ENCODE assay signal across 13 cellular contexts in the genomic region with DNA sequence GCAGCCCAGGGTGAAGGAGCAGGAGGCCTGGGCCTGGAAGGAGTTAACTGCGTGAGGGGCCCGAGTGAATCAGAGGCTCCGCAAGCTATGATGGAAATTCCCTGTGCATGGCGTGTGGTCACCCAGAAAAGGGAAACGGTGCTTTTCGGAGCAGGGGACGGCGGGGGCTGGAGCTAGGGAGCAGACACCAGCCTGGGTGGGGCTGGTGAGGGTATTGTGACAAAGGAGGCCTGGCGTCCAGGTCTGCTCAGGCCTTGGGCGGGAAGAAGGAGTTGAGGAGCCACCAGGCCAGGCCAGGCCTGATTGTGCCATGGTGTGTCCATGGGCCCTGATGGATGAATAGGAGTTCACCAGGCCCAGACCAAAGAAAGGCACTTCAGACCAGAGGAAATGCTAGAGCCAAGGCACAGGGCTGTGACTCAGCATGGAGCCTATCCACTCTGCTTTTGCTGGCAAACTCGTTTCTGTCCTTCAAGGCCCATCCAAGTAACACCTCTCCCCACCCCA. TPM values are rescaled to one million over a fixed set of nuclear protein-coding genes. Genes with fewer than 3 reads are reported as not detected.
DNase-seq lines count a peak whose midpoint lies in the region; TF ChIP-seq lines count a peak whose summit lies in the region.
"Had no signal": no experiment of that assay in that cellular context is flagged by ENCODE, and none has a peak within 500 bp of the region (broad histone marks: within the 10 kb centered on the region; RNA-seq: fewer than 3 reads in every experiment).

No MANE protein-coding gene starts in this region.

- H2BK12ac ChIP-seq in mesenchymal stem cell (ENCODE audit: low read length in 2 of 2) = no peak overlapping the region

- H3K27ac ChIP-seq in BLaER1 treated with 17β-estradiol and CSF1 and Interleukin-3, amounts not matched to agents 10 nM and 100 nM = peak overlapping the region; percentile 98 to 100 (median 100)
- H3K27ac ChIP-seq in cingulate gyrus (ENCODE audit: low read depth, low read length) (peak overlapping the region; percentile 25), mesenchymal stem cell (ENCODE audit: low read length, poor library complexity, severe bottlenecking) (no peak overlapping the region)
- H3K27ac ChIP-seq: RWPE1 had no signal

- H2BK15ac ChIP-seq in mesenchymal stem cell (ENCODE audit: low read depth, poor library complexity, severe bottlenecking) = no peak overlapping the region

- H2AFZ ChIP-seq in Loucy (ENCODE audit: low read length) = no peak overlapping the region
- no peak overlapping the region for H2AFZ ChIP-seq in mesenchymal stem cell (ENCODE audit: low read depth, low read length)

- no peak overlapping the region for H2BK5ac ChIP-seq in mesenchymal stem cell (ENCODE audit: low read depth, low read length, poor library complexity, severe bottlenecking)

- no peaks in the 10 kb centered on the region for H3K9me2 ChIP-seq in Loucy (replicated peaks; ENCODE audit: low read depth, low read length)

- no peak overlapping the region for H4K8ac ChIP-seq in mesenchymal stem cell (ENCODE audit: low read length)

- no peaks in the 10 kb centered on the region for H3K79me2 ChIP-seq in Loucy (ENCODE audit: insufficient read depth, low read length)

- H2AK5ac ChIP-seq in mesenchymal stem cell (ENCODE audit: low read length, severe bottlenecking) = no peak overlapping the region

- H3K79me1 ChIP-seq in mesenchymal stem cell (replicated peaks; ENCODE audit: low read length, poor library complexity, severe bottlenecking) = no peaks in the 10 kb centered on the region

- no peak overlapping the region; a peak in 1 of 20 replicates for H3K4me3 ChIP-seq in BLaER1 treated with 17β-estradiol and CSF1 and Interleukin-3, amounts not matched to agents 10 nM and 100 nM
- no peak overlapping the region for H3K4me3 ChIP-seq in Loucy (ENCODE audit: low read length, poor library complexity, severe bottlenecking)
- no peak overlapping the region for H3K4me3 ChIP-seq in mesenchymal stem cell (ENCODE audit: insufficient read depth in 1 of 2, low read depth in 1 of 2, low read length in 2 of 2)

- H3K9me3 ChIP-seq in BLaER1 treated with 17β-estradiol and CSF1 and Interleukin-3, amounts not matched to agents 10 nM and 100 nM (replicated peaks in 1 of 11) = no peaks in the 10 kb centered on the region
- H3K9me3 ChIP-seq in Loucy (ENCODE audit: insufficient read depth, low read depth, low read length) (no peaks in the 10 kb centered on the region), mesenchymal stem cell (ENCODE audit: control insufficient read depth, low read length) (no peaks in the 10 kb centered on the region)

- no peak overlapping the region for H3K14ac ChIP-seq in mesenchymal stem cell (ENCODE audit: low read length in 2 of 2)

- H2BK120ac ChIP-seq in mesenchymal stem cell (ENCODE audit: low read depth, low read length) = no peak overlapping the region

- no peaks in the 10 kb centered on the region for H4K20me1 ChIP-seq in BLaER1 treated with 17β-estradiol and CSF1 and Interleukin-3, amounts not matched to agents 10 nM and 100 nM
- H4K20me1 ChIP-seq in Loucy (ENCODE audit: insufficient read depth, low read length, poor library complexity, severe bottlenecking) = no peaks in the 10 kb centered on the region

- no peaks in the 10 kb centered on the region for H3K27me3 ChIP-seq in BLaER1 treated with 17β-estradiol and CSF1 and Interleukin-3, amounts not matched to agents 10 nM and 100 nM
- H3K27me3 ChIP-seq in Loucy (ENCODE audit: insufficient read depth, low read length, poor library complexity, severe bottlenecking) (no peaks in the 10 kb centered on the region), mesenchymal stem cell (ENCODE audit: control insufficient read depth in 1 of 2, insufficient read depth in 1 of 2, low read length in 2 of 2) (no peaks in the 10 kb centered on the region)

- H3K9ac ChIP-seq in BLaER1 treated with 17β-estradiol and CSF1 and Interleukin-3, amounts not matched to agents 10 nM and 100 nM = peak overlapping the region; percentile 97 to 100 (median 99); a peak in 21 of 22 replicates
- peak overlapping the region; percentile 84 for H3K9ac ChIP-seq in Loucy (ENCODE audit: low read depth, low read length, poor library complexity, severe bottlenecking)
- no peak overlapping the region for H3K9ac ChIP-seq in mesenchymal stem cell (ENCODE audit: low read length)

- peak overlapping the region; percentile 86 to 98 (median 95); a peak in 19 of 22 replicates for H3K4me2 ChIP-seq in BLaER1 treated with 17β-estradiol and CSF1 and Interleukin-3, amounts not matched to agents 10 nM and 100 nM
- H3K4me2 ChIP-seq in Loucy (ENCODE audit: low read depth, low read length, poor library complexity, severe bottlenecking) (no peak overlapping the region), mesenchymal stem cell (ENCODE audit: low read length, poor library complexity, severe bottlenecking) (no peak overlapping the region)

- no peak for TF ChIP-seq CTCF in Loucy (conservative IDR thresholded peaks at IDR 0.05; ENCODE audit: low read length)

- DNase-seq in mesenchymal stem cell (peak; percentile 18), germinal center (ENCODE audit: low spot score) (no peak), OCI-M2 (lab: John Stamatoyannopoulos, UW; ENCODE audit: unreplicated experiment) (no peak), NCI-H187 (lab: John Stamatoyannopoulos, UW) (no peak)
- no peak for DNase-seq in stimulated activated CD4-positive, alpha-beta T cell treated with anti-CD3 and anti-CD28 coated beads, Interleukin-1b, Interleukin-23, amount 100 ng/mL, for 48 hours
- DNase-seq: activated CD4-positive, alpha-beta T cell treated with anti-CD3 and anti-CD28 coated beads, Interleukin-2, amount 10 ng/mL, durations not matched to agents 7 days and 5 days; amniotic stem cell; NCI-H2107; occipital lobe had no signal

- H3K18ac ChIP-seq in mesenchymal stem cell (ENCODE audit: low read depth in 1 of 2, low read length in 2 of 2) = no peak overlapping the region

- no peak overlapping the region for H3K4ac ChIP-seq in mesenchymal stem cell (ENCODE audit: low read depth in 1 of 2, low read length in 2 of 2)

- H3K36me3 ChIP-seq in BLaER1 treated with 17β-estradiol and CSF1 and Interleukin-3, amounts not matched to agents 10 nM and 100 nM = peaks cover 0 to 16% (median 0%) of the 10 kb centered on the region in 11 experiments; a peak in 5 of 22 replicates
- H3K36me3 ChIP-seq in Loucy (ENCODE audit: insufficient read depth, low read length) (no peaks in the 10 kb centered on the region), mesenchymal stem cell (ENCODE audit: control insufficient read depth in 1 of 2, insufficient read depth in 2 of 2, low read depth in 1 of 2, low read length in 2 of 2) (no peaks in the 10 kb centered on the region)

- 85% methylated on average over 11 of the region's 11 CpGs for WGBS in mesenchymal stem cell

- peaks cover 62 to 97% (median 91%) of the 10 kb centered on the region in 10 experiments for H3K4me1 ChIP-seq in BLaER1 treated with 17β-estradiol and CSF1 and Interleukin-3, amounts not matched to agents 10 nM and 100 nM
- H3K4me1 ChIP-seq in Loucy (ENCODE audit: insufficient read depth, low read length, poor library complexity, severe bottlenecking) (peaks cover 68% of the 10 kb centered on the region), mesenchymal stem cell (ENCODE audit: control insufficient read depth, insufficient read depth, low read depth, low read length) (peaks cover 32% of the 10 kb centered on the region)

- no peak overlapping the region for H4K91ac ChIP-seq in mesenchymal stem cell (ENCODE audit: low read length)

- H3K23ac ChIP-seq in mesenchymal stem cell (ENCODE audit: low read length in 2 of 2) = no peak overlapping the region

- no peaks in the 10 kb centered on the region for H3F3A ChIP-seq in Loucy (ENCODE audit: low read depth)

RNA-seq across cellular contexts. Expression of gene SPI1, which starts 12.8 kb away (rescaled TPM):
- not detected for polyA plus RNA-seq in mesenchymal stem cell (2013, experiment 1 of 2)
- polyA plus RNA-seq in mesenchymal stem cell (2013, experiment 2 of 2) = not detected

RNA-seq across cellular contexts. Expression of gene SLC39A13, which starts 17.3 kb away (rescaled TPM):
- polyA plus RNA-seq in mesenchymal stem cell (2013, experiment 1 of 2) = 89.2 TPM
- 88.7 TPM for polyA plus RNA-seq in mesenchymal stem cell (2013, experiment 2 of 2)

RNA-seq across cellular contexts. Expression of gene PSMC3, which starts 35.1 kb away (rescaled TPM):
- polyA plus RNA-seq in mesenchymal stem cell (2013, experiment 1 of 2) = 95.6 TPM
- 95.8 TPM for polyA plus RNA-seq in mesenchymal stem cell (2013, experiment 2 of 2)

RNA-seq across cellular contexts. Expression of gene MYBPC3, which starts 38.6 kb away (rescaled TPM):
- polyA plus RNA-seq in mesenchymal stem cell (2013, experiment 1 of 2) = not detected
- not detected for polyA plus RNA-seq in mesenchymal stem cell (2013, experiment 2 of 2)

RNA-seq across cellular contexts. Expression of gene RAPSN, which starts 57.8 kb away (rescaled TPM):
- polyA plus RNA-seq in mesenchymal stem cell (2013, experiment 1 of 2) = 0.32 TPM
- 0.16 TPM for polyA plus RNA-seq in mesenchymal stem cell (2013, experiment 2 of 2)

Comparison
In these comparisons a context has a peak if more than half of its experiments do, and no peak if none do; other contexts are left out.
1. H3K4me2 ChIP-seq: peak in BLaER1 treated with 17β-estradiol and CSF1 and Interleukin-3, amounts not matched to agents 10 nM and 100 nM (11 of 11); none in Loucy (single experiment) and mesenchymal stem cell (single experiment).